In genomic region chr15:34358367-34358766, GRCh38 we compare ENCODE assay signal across 1 cellular context.
TF ChIP-seq lines count a peak whose summit lies in the region.

No MANE protein-coding gene starts in this region.

TF ChIP-seq in IMR-90, 13 proteins besides CTCF, POLR2A, EP300 and RAD21:
- TF ChIP-seq SMC3 (IDR thresholded peaks at IDR 0.05; ENCODE audit: low read depth, low read length) (no peak), RCOR1 (IDR thresholded peaks at IDR 0.05; ENCODE audit: insufficient replicate concordance, low read length) (no peak), NFE2L2 (IDR thresholded peaks at IDR 0.05; ENCODE audit: low read depth, low read length) (no peak), BHLHE40 (IDR thresholded peaks at IDR 0.05; ENCODE audit: low read depth, low read length) (no peak), MXI1 (IDR thresholded peaks at IDR 0.05; ENCODE audit: borderline replicate concordance, low read depth, low read length) (no peak), RFX5 (IDR thresholded peaks at IDR 0.05; ENCODE audit: low read depth, low read length) (no peak), MAFK (IDR thresholded peaks at IDR 0.05; ENCODE audit: low read depth, low read length) (no peak), CHD1 (IDR thresholded peaks at IDR 0.05; ENCODE audit: low read depth, low read length) (no peak), FOS (IDR thresholded peaks at IDR 0.05; ENCODE audit: low read depth, low read length) (no peak), USF2 (IDR thresholded peaks at IDR 0.05; ENCODE audit: low read depth, low read length) (no peak), MAZ (IDR thresholded peaks at IDR 0.05; ENCODE audit: borderline replicate concordance, low read depth, low read length) (no peak), ELK1 (IDR thresholded peaks at IDR 0.05; ENCODE audit: borderline replicate concordance, low read depth, low read length) (no peak), CEBPB (IDR thresholded peaks at IDR 0.05; ENCODE audit: low read depth, low read length) (no peak)
